ENCODE assay signal across 19 cellular contexts in the genomic region with DNA sequence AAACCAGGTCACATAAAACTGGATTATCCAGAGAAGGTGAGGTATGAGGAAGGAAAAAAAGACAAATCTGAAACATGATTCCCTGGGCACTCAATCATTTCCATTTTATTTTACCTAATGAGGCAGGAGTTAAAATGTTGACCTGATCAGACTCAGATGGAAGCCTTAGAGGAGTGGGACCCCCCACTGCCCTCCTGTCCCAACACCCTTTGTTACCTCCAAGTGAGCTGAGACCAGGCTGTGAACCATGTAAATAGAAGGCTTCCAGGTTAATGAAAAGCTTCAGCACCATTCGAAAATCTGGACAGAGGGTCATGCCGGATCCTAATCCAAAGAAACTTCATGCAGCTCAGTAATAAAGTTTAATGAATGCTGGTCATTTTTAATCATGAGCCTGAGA.
"Had no signal": no experiment of that assay in that cellular context is flagged by ENCODE, and none has a peak within 500 bp of the region (broad histone marks: within the 10 kb centered on the region; RNA-seq: fewer than 3 reads in every experiment).

No MANE protein-coding gene starts in this region.

- H3K27me3 Mint-ChIP-seq: effector memory CD8-positive, alpha-beta T cell; memory B cell; natural killer cell treated with Interleukin-12 subunit alpha and Interleukin-12 subunit beta and Interleukin-15 and Interleukin-18, amount 100 ng/mL, for 72 hours; stimulated activated memory B cell treated with anti-CD40 and anti-IgM and Interleukin-4, amounts not matched to agents 10 μg/mL and 1 μg/mL and 100 μg/mL, for 72 hours; stimulated activated naive CD8-positive, alpha-beta T cell treated with anti-CD3 and anti-CD28 coated beads, Interleukin-15, Interleukin-2, amounts not matched to agents 100 ng/mL and 50 ng/mL, for 24 hours had no signal

- FAIRE-seq: keratinocyte had no signal

- H3K9me3 Mint-ChIP-seq: memory B cell; stimulated activated naive CD8-positive, alpha-beta T cell treated with anti-CD3 and anti-CD28 coated beads, Interleukin-15, Interleukin-2, amounts not matched to agents 100 ng/mL and 50 ng/mL, for 24 hours had no signal

- H3K27ac Mint-ChIP-seq: effector memory CD8-positive, alpha-beta T cell; immature natural killer cell; memory B cell; natural killer cell treated with Interleukin-12 subunit alpha and Interleukin-12 subunit beta and Interleukin-15 and Interleukin-18, amount 100 ng/mL, for 72 hours; stimulated activated memory B cell treated with anti-CD40 and anti-IgM and Interleukin-4, amounts not matched to agents 10 μg/mL and 1 μg/mL and 100 μg/mL, for 72 hours; stimulated activated naive CD8-positive, alpha-beta T cell treated with anti-CD3 and anti-CD28 coated beads, Interleukin-15, Interleukin-2, amounts not matched to agents 100 ng/mL and 50 ng/mL, for 24 hours had no signal

- DNase-seq: effector memory CD8-positive, alpha-beta T cell; foreskin keratinocyte; immature natural killer cell; left ventricle myocardium inferior; lower lobe of right lung; midbrain; psoas muscle; spleen; stimulated activated CD4-positive, alpha-beta T cell treated with anti-CD3 and anti-CD28 coated beads, Interleukin-15, amount 100 ng/mL, for 24 hours; stimulated activated CD4-positive, alpha-beta T cell treated with anti-CD3 and anti-CD28 coated beads, Interleukin-1b, Interleukin-23, amount 100 ng/mL, for 48 hours; stimulated activated CD4-positive, alpha-beta T cell treated with anti-CD3 and anti-CD28 coated beads, Interleukin-4, amount 100 ng/mL, for 24 hours; tibial artery; upper lobe of left lung; uterus had no signal

- H3K36me3 Mint-ChIP-seq: immature natural killer cell; memory B cell; natural killer cell treated with Interleukin-12 subunit alpha and Interleukin-12 subunit beta and Interleukin-15 and Interleukin-18, amount 100 ng/mL, for 72 hours; stimulated activated memory B cell treated with anti-CD40 and anti-IgM and Interleukin-4, amounts not matched to agents 10 μg/mL and 1 μg/mL and 100 μg/mL, for 72 hours had no signal

- H3K4me1 Mint-ChIP-seq: immature natural killer cell; memory B cell; stimulated activated memory B cell treated with anti-CD40 and anti-IgM and Interleukin-4, amounts not matched to agents 10 μg/mL and 1 μg/mL and 100 μg/mL, for 72 hours had no signal

- H3K4me3 Mint-ChIP-seq: effector memory CD8-positive, alpha-beta T cell; immature natural killer cell; memory B cell; natural killer cell treated with Interleukin-12 subunit alpha and Interleukin-12 subunit beta and Interleukin-15 and Interleukin-18, amount 100 ng/mL, for 72 hours; stimulated activated memory B cell treated with anti-CD40 and anti-IgM and Interleukin-4, amounts not matched to agents 10 μg/mL and 1 μg/mL and 100 μg/mL, for 72 hours; stimulated activated naive CD8-positive, alpha-beta T cell treated with anti-CD3 and anti-CD28 coated beads, Interleukin-15, Interleukin-2, amounts not matched to agents 100 ng/mL and 50 ng/mL, for 24 hours had no signal
